Comparison of ENCODE assay signal across 11 cellular contexts in genomic region chr9:70607926-70608325, GRCh38.
DNase-seq lines count a peak whose midpoint lies in the region; ATAC-seq and TF ChIP-seq lines count a peak whose summit lies in the region.
"Had no signal": no experiment of that assay in that cellular context is flagged by ENCODE, and none has a peak within 500 bp of the region (broad histone marks: within the 10 kb centered on the region; RNA-seq: fewer than 3 reads in every experiment).

No MANE protein-coding gene starts in this region.

- peaks cover 5% of the 10 kb centered on the region; the same call in 1 of the 2 replicates for H3K36me3 ChIP-seq in OCI-LY7 (ENCODE audit: insufficient read depth, low read length)
- H3K36me3 ChIP-seq: upper lobe of left lung had no signal

- ATAC-seq in GM18861 (IDR thresholded peaks at IDR 0.05; ENCODE audit: unreplicated experiment) = peak; percentile 54
- ATAC-seq in HG03097 (IDR thresholded peaks at IDR 0.05; ENCODE audit: low FRiP score, unreplicated experiment) = peak; percentile 80
- peak; percentile 95 to 97 for ATAC-seq in naive B cell (ENCODE audit: low read depth in 2 of 2)
- no peak for ATAC-seq in HG02973 (IDR thresholded peaks at IDR 0.05; ENCODE audit: unreplicated experiment)
- no peak for ATAC-seq in activated CD8-positive, alpha-beta memory T cell treated with anti-CD3 and anti-CD28 coated beads, Interleukin-2, amount 10 ng/mL, durations not matched to agents 7 days and 5 days

- DNase-seq in OCI-LY7 (ENCODE audit: low spot score) (peak; percentile 67), naive B cell (peak; percentile 55), T-helper 9 cell (no peak)
- DNase-seq in stimulated activated CD4-positive, alpha-beta T cell treated with anti-CD3 and anti-CD28 coated beads, Interleukin-4, amount 100 ng/mL, for 1 hour = no peak
- no peak for DNase-seq in activated CD8-positive, alpha-beta memory T cell treated with anti-CD3 and anti-CD28 coated beads, Interleukin-2, amount 10 ng/mL, durations not matched to agents 7 days and 5 days
- DNase-seq: activated gamma-delta T cell had no signal

- H3K36me3 Mint-ChIP-seq in naive B cell = no peaks in the 10 kb centered on the region
- H3K36me3 Mint-ChIP-seq in activated CD8-positive, alpha-beta memory T cell treated with anti-CD3 and anti-CD28 coated beads, Interleukin-2, amount 10 ng/mL, durations not matched to agents 7 days and 5 days = no peaks in the 10 kb centered on the region

- TF ChIP-seq CTCF in OCI-LY7 (conservative IDR thresholded peaks at IDR 0.05; ENCODE audit: low read length) = no peak

- peak overlapping the region; percentile 52 for H3K27ac ChIP-seq in OCI-LY7 (ENCODE audit: low read depth, low read length, poor library complexity, severe bottlenecking)
- H3K27ac ChIP-seq: KMS-11, upper lobe of left lung had no signal

- CTCF ChIA-PET in OCI-LY7 (lab: Charles Lee; ENCODE audit: unreplicated experiment) = no interaction called here
- CTCF ChIA-PET in activated CD8-positive, alpha-beta memory T cell treated with anti-CD3 and anti-CD28 coated beads, Interleukin-2, amount 10 ng/mL, durations not matched to agents 7 days and 5 days (lab: Charles Lee) = no interaction called here

- peaks cover 9% of the 10 kb centered on the region; the same call in 1 of the 2 replicates for H3K9me3 ChIP-seq in OCI-LY7 (ENCODE audit: low read length)
- H3K9me3 ChIP-seq: upper lobe of left lung had no signal

- H3K4me2 ChIP-seq in OCI-LY7 (ENCODE audit: low read length) = no peak overlapping the region; the same call in 1 of the 2 replicates
- H3K4me2 ChIP-seq: KMS-11 had no signal

- peaks cover 6 to 16% (median 8%) of the 10 kb centered on the region in 3 donors for H3K4me1 Mint-ChIP-seq in naive B cell
- H3K4me1 Mint-ChIP-seq in activated CD8-positive, alpha-beta memory T cell treated with anti-CD3 and anti-CD28 coated beads, Interleukin-2, amount 10 ng/mL, durations not matched to agents 7 days and 5 days = peaks cover 2% of the 10 kb centered on the region

- peaks cover 0 to 9% (median 4%) of the 10 kb centered on the region in 7 donors for H3K9me3 Mint-ChIP-seq in naive B cell
- no peaks in the 10 kb centered on the region for H3K9me3 Mint-ChIP-seq in activated CD8-positive, alpha-beta memory T cell treated with anti-CD3 and anti-CD28 coated beads, Interleukin-2, amount 10 ng/mL, durations not matched to agents 7 days and 5 days (ENCODE audit: low read depth)

- no peaks in the 10 kb centered on the region for H3K79me2 ChIP-seq in OCI-LY7 (ENCODE audit: insufficient read depth, low read depth, low read length)

- H3K4me1 ChIP-seq in OCI-LY7 (ENCODE audit: insufficient read depth, low read length, poor library complexity, severe bottlenecking) = peaks cover 34% of the 10 kb centered on the region

- no peaks in the 10 kb centered on the region for H3K27me3 Mint-ChIP-seq in naive B cell
- H3K27me3 Mint-ChIP-seq in activated CD8-positive, alpha-beta memory T cell treated with anti-CD3 and anti-CD28 coated beads, Interleukin-2, amount 10 ng/mL, durations not matched to agents 7 days and 5 days = peaks cover 4% of the 10 kb centered on the region

- H4K20me1 ChIP-seq in OCI-LY7 (ENCODE audit: insufficient read depth, low read length) = no peaks in the 10 kb centered on the region

- no TSS peak for BruUV-seq in OCI-LY7 (replicated peaks; lab: Mats Ljungman, UMichigan)

- H3K9me2 ChIP-seq in OCI-LY7 (ENCODE audit: insufficient read depth, low read length) = no peaks in the 10 kb centered on the region

- peak overlapping the region in 5 of 8 donors; percentile 1 to 59 (median 44) for H3K4me3 Mint-ChIP-seq in naive B cell
- no peak overlapping the region for H3K4me3 Mint-ChIP-seq in activated CD8-positive, alpha-beta memory T cell treated with anti-CD3 and anti-CD28 coated beads, Interleukin-2, amount 10 ng/mL, durations not matched to agents 7 days and 5 days

- peak overlapping the region; percentile 84 for H2AFZ ChIP-seq in OCI-LY7 (ENCODE audit: low read length)

- intact Hi-C loops in OCI-LY7 (cut with micrococcal nuclease; ENCODE audit: unreplicated experiment) = loop anchor here (10.0 kb wide), 1 partner anchor 353 kb away; the partner anchor contains the start of gene SMC5

- peak overlapping the region; percentile 9 for H3K4me3 ChIP-seq in OCI-LY7 (ENCODE audit: low read depth, low read length, poor library complexity, severe bottlenecking)
- H3K4me3 ChIP-seq: upper lobe of left lung had no signal

- peak overlapping the region in 3 of 6 donors; percentile 6 to 71 (median 42) for H3K27ac Mint-ChIP-seq in naive B cell
- no peak overlapping the region for H3K27ac Mint-ChIP-seq in activated CD8-positive, alpha-beta memory T cell treated with anti-CD3 and anti-CD28 coated beads, Interleukin-2, amount 10 ng/mL, durations not matched to agents 7 days and 5 days

- POLR2A ChIA-PET in OCI-LY7 (lab: Charles Lee) = no interaction called here

Comparison
In these comparisons a context has a peak if more than half of its experiments do, and no peak if none do; other contexts are left out.
1. ATAC-seq: peak in GM18861 (single experiment), HG03097 (single experiment) and naive B cell (2 of 2); none in HG02973 (single experiment) and activated CD8-positive, alpha-beta memory T cell treated with anti-CD3 and anti-CD28 coated beads, Interleukin-2, amount 10 ng/mL, durations not matched to agents 7 days and 5 days (single experiment).
2. DNase-seq: peak in OCI-LY7 (single experiment) and naive B cell (single experiment); none in T-helper 9 cell (single experiment), stimulated activated CD4-positive, alpha-beta T cell treated with anti-CD3 and anti-CD28 coated beads, Interleukin-4, amount 100 ng/mL, for 1 hour (single experiment) and activated CD8-positive, alpha-beta memory T cell treated with anti-CD3 and anti-CD28 coated beads, Interleukin-2, amount 10 ng/mL, durations not matched to agents 7 days and 5 days (single experiment).